ENCODE assay signal across 1 cellular context in genomic region chr3:153165211-153165815, GRCh38.
TF ChIP-seq lines count a peak whose summit lies in the region.

No MANE protein-coding gene starts in this region.

TF ChIP-seq in K562, 482 proteins besides CTCF, POLR2A, EP300 and RAD21 (continued from another document and continues in another):
- no peak for TF ChIP-seq MGA (IDR thresholded peaks at IDR 0.05)
- 0 out of 2 replicates have a peak, but pooled peaks have one; percentile 32 for TF ChIP-seq NFRKB (IDR thresholded peaks at IDR 0.05; ENCODE audit: low read depth)
- no peak for TF ChIP-seq ZNF785 (CRISPR knock-in tag; IDR thresholded peaks at IDR 0.05)
- TF ChIP-seq CXXC5 (CRISPR knock-in tag; IDR thresholded peaks at IDR 0.05) = 0 out of 2 replicates have a peak, but pooled peaks have one; percentile 14
- no peak for TF ChIP-seq ELK3 (CRISPR knock-in tag; IDR thresholded peaks at IDR 0.05)
- TF ChIP-seq SREBF1 (IDR thresholded peaks at IDR 0.05; ENCODE audit: borderline replicate concordance, low read depth, low read length) = no peak
- no peak for TF ChIP-seq CBX5 (IDR thresholded peaks at IDR 0.05; ENCODE audit: borderline replicate concordance, low read depth)
- TF ChIP-seq E2F5 (CRISPR knock-in tag; IDR thresholded peaks at IDR 0.05) = no peak
- TF ChIP-seq AFF1 (IDR thresholded peaks at IDR 0.05; ENCODE audit: low read depth in 1 of 2, partially characterized antibody in 2 of 2) = peak in 1 of 2 experiments; percentile 7
- TF ChIP-seq RBM22 (IDR thresholded peaks at IDR 0.05; ENCODE audit: low read depth, low read length, poor library complexity, severe bottlenecking) = no peak
- no peak for TF ChIP-seq PCBP1 (IDR thresholded peaks at IDR 0.05; ENCODE audit: low read depth, low read length, poor library complexity, severe bottlenecking)
- 0 out of 2 replicates have a peak, but pooled peaks have one; percentile 24 for TF ChIP-seq SMAD4 (CRISPR knock-in tag; conservative IDR thresholded peaks at IDR 0.05)
- TF ChIP-seq BRD9 (IDR thresholded peaks at IDR 0.05; ENCODE audit: low read depth, partially characterized antibody) = peak; percentile 78
- no peak for TF ChIP-seq ZBTB1 (CRISPR knock-in tag; IDR thresholded peaks at IDR 0.05; ENCODE audit: borderline replicate concordance, low read depth)
- TF ChIP-seq HDAC2 (IDR thresholded peaks at IDR 0.05) = 0 out of 2 replicates have a peak, but pooled peaks have one; percentile 26
- TF ChIP-seq ETV1 (tag; conservative IDR thresholded peaks at IDR 0.05; ENCODE audit: low read depth) = no peak
- no peak for TF ChIP-seq MCM3 (IDR thresholded peaks at IDR 0.05)
- TF ChIP-seq FOXA3 (CRISPR knock-in tag; conservative IDR thresholded peaks at IDR 0.05 in 1 of 2, IDR thresholded peaks at IDR 0.05 in 1 of 2) = no peak
- TF ChIP-seq ZNF436 (CRISPR knock-in tag; IDR thresholded peaks at IDR 0.05) = no peak
- peak; percentile 15; the same call in 1 of the 2 replicates for TF ChIP-seq TEAD4 (IDR thresholded peaks at IDR 0.05; ENCODE audit: low read length)
- TF ChIP-seq TEAD4 (CRISPR knock-in tag; IDR thresholded peaks at IDR 0.05; ENCODE audit: borderline replicate concordance) = no peak
- no peak for TF ChIP-seq ZNF316 (IDR thresholded peaks at IDR 0.05)
- peak; percentile 42; the same call in 1 of the 2 replicates for TF ChIP-seq ZFP1 (CRISPR knock-in tag; IDR thresholded peaks at IDR 0.05)
- TF ChIP-seq RBFOX2 (IDR thresholded peaks at IDR 0.05; ENCODE audit: low read depth, low read length) = no peak
- no peak for TF ChIP-seq IRF1 (CRISPR knock-in tag; IDR thresholded peaks at IDR 0.05; ENCODE audit: borderline replicate concordance)
- TF ChIP-seq AFF4 (CRISPR knock-in tag; IDR thresholded peaks at IDR 0.05) = no peak
- no peak for TF ChIP-seq TRIM28 (IDR thresholded peaks at IDR 0.05)
- TF ChIP-seq ZNF518B (CRISPR knock-in tag; IDR thresholded peaks at IDR 0.05) = no peak
- TF ChIP-seq ZNF79 (CRISPR knock-in tag; IDR thresholded peaks at IDR 0.05; ENCODE audit: low read depth) = no peak
- TF ChIP-seq SAFB (IDR thresholded peaks at IDR 0.05; ENCODE audit: borderline replicate concordance, low read depth, low read length) = no peak
